In the genomic region with DNA sequence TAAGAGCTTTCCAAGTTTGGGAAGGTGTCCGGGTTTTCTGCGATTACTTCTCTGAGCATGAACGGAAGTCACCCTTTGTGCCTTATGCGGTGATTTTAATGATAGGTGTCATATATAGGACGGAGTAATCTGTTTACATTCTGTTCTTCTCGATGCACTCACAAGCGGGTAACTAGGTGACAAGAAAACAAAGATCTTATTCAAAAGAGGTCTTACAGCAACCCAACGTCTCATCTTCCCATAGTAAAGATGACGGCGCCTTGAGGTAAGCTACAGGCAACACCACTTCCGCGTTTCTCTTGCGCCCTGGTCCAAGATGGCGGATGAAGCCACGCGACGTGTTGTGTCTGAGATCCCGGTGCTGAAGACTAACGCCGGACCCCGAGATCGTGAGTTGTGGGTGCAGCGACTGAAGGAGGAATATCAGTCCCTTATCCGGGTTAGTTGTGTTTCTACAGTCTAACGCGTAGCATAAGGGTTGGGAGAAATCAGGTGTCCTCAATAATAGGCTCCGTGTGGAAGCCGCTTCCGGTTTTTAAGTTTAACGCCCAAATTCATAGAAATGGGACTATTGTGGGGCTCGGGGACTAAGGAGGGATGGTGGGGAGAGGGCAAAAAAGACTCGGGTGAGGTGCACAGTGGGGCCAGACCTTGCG, we compare ENCODE assay signal across 8 cellular contexts. TPM values are rescaled to one million over a fixed set of nuclear protein-coding genes. Genes with fewer than 3 reads are reported as not detected.
DNase-seq lines count a peak whose midpoint lies in the region; ATAC-seq, FAIRE-seq and TF ChIP-seq lines count a peak whose summit lies in the region.

Gene UFC1, plus strand, starts transcription at position 297 of the 656 bp plus-strand sequence. Its CDS starts 20 bp downstream, at position 317.

- peak within 1 kb of the TSS; percentile 92 for H2AFZ ChIP-seq in HepG2 (ENCODE audit: low read length)

- H4K20me1 ChIP-seq in HepG2 (ENCODE audit: insufficient read depth, low read length), result no peaks in the 10 kb centered on the region

- H3K27ac ChIP-seq in HepG2 (ENCODE audit: extremely low read length, insufficient read depth, low read length), result peak within 1 kb of the TSS; percentile 99

- DNase-seq in AML-193 (lab: John Stamatoyannopoulos, UW), result peak; percentile 87 to 90
- peak; percentile 86 for DNase-seq in GM19238 (ENCODE audit: insufficient read length, low spot score)
- DNase-seq in NCI-H748 (lab: John Stamatoyannopoulos, UW; ENCODE audit: unreplicated experiment), result peak; percentile 93
- DNase-seq in activated CD4-positive, alpha-beta T cell treated with anti-CD3 and anti-CD28 coated beads, Interleukin-2, amount 10 ng/mL, durations not matched to agents 7 days and 5 days, result peak; percentile 90
- peak; percentile 86 for DNase-seq in HepG2 (ENCODE audit: low spot score)
- peak; percentile 65 to 66 for DNase-seq in stimulated activated CD4-positive, alpha-beta T cell treated with anti-CD3 and anti-CD28 coated beads, Interleukin-2, amount 100 ng/mL, for 48 hours

- peaks cover 27% of the 10 kb centered on the region for H3K36me3 Mint-ChIP-seq in activated CD4-positive, alpha-beta T cell treated with anti-CD3 and anti-CD28 coated beads, Interleukin-2, amount 10 ng/mL, durations not matched to agents 7 days and 5 days (ENCODE audit: low read depth)
- peaks cover 39% of the 10 kb centered on the region for H3K36me3 Mint-ChIP-seq in dendritic cell treated with granulocyte-macrophage colony-stimulating factor and Interleukin-4, amounts not matched to agents 40 ng/mL and 50 ng/mL, for 4 days (ENCODE audit: low read depth)

- peak within 1 kb of the TSS; percentile 89 for H3K4me2 ChIP-seq in HepG2 (ENCODE audit: low read depth, low read length)

- peak within 1 kb of the TSS; percentile 98 for H3K9ac ChIP-seq in HepG2 (ENCODE audit: insufficient read depth, low read depth, low read length)

- CTCF ChIA-PET in activated CD4-positive, alpha-beta T cell treated with anti-CD3 and anti-CD28 coated beads, Interleukin-2, amount 10 ng/mL, durations not matched to agents 7 days and 5 days (lab: Charles Lee), result interaction anchor here (0.6 to 3.1 kb wide), 5 partner anchors 12 to 36 kb away, joined by 3 to 17 read pairs (median 4); partner anchors contain the start of genes B4GALT3, NIT1, PFDN2 and PPOX
- CTCF ChIA-PET in HepG2 (lab: Yijun Ruan, JAX; ENCODE audit: low intra/inter-chr PET ratio, low total read pairs), result no interaction called here

- peak within 1 kb of the TSS; percentile 100 for H3K27ac Mint-ChIP-seq in activated CD4-positive, alpha-beta T cell treated with anti-CD3 and anti-CD28 coated beads, Interleukin-2, amount 10 ng/mL, durations not matched to agents 7 days and 5 days
- H3K27ac Mint-ChIP-seq in dendritic cell treated with granulocyte-macrophage colony-stimulating factor and Interleukin-4, amounts not matched to agents 40 ng/mL and 50 ng/mL, for 4 days, result peak within 1 kb of the TSS; percentile 99

- no peaks in the 10 kb centered on the region for H3K9me3 ChIP-seq in HepG2 (ENCODE audit: low read length)

- intact Hi-C loops in dendritic cell treated with granulocyte-macrophage colony-stimulating factor and Interleukin-4, amounts not matched to agents 40 ng/mL and 50 ng/mL, for 4 days (cut with micrococcal nuclease), result no loop called here
- intact Hi-C loops in HepG2 (cut with micrococcal nuclease; ENCODE audit: unreplicated experiment), result loop anchor here (2.0 kb wide), 1 partner anchor 21 kb away; the partner anchor contains the start of gene DEDD

- TF ChIP-seq EP300 in HepG2 (IDR thresholded peaks at IDR 0.05; ENCODE audit: low read depth in 2 of 2, low read length in 2 of 2), result no peak
- TF ChIP-seq EP300 in HepG2 (CRISPR knock-in tag; IDR thresholded peaks at IDR 0.05; ENCODE audit: borderline replicate concordance), result no peak

- TF ChIP-seq RAD21 in HepG2 (CRISPR knock-in tag; IDR thresholded peaks at IDR 0.05), result no peak

- H3K27me3 Mint-ChIP-seq in activated CD4-positive, alpha-beta T cell treated with anti-CD3 and anti-CD28 coated beads, Interleukin-2, amount 10 ng/mL, durations not matched to agents 7 days and 5 days, result no peaks in the 10 kb centered on the region
- H3K27me3 Mint-ChIP-seq in dendritic cell treated with granulocyte-macrophage colony-stimulating factor and Interleukin-4, amounts not matched to agents 40 ng/mL and 50 ng/mL, for 4 days, result no peaks in the 10 kb centered on the region

- POLR2A ChIA-PET in activated CD4-positive, alpha-beta T cell treated with anti-CD3 and anti-CD28 coated beads, Interleukin-2, amount 10 ng/mL, durations not matched to agents 7 days and 5 days (lab: Charles Lee), result interaction anchor here (1.0 kb wide), 1 partner anchor 22 kb away, joined by 3 read pairs; no protein-coding TSS in a partner anchor
- POLR2A ChIA-PET in HepG2 (lab: Yijun Ruan, JAX), result interaction anchor here (0.8 to 5.5 kb wide), 10 partner anchors 11 to 160 kb away, joined by 3 to 43 read pairs (median 4); partner anchors contain the start of genes DEDD, F11R, NDUFS2 and NIT1

- peak; percentile 96 for FAIRE-seq in HepG2 (lab: Jason Lieb, UNC)

- BruUV-seq in HepG2 (replicated peaks; lab: Mats Ljungman, UMichigan), result TSS peak; percentile 99

- peaks cover 24% of the 10 kb centered on the region for H3K4me1 ChIP-seq in HepG2 (ENCODE audit: insufficient read depth, low read length)

- in situ Hi-C loops in HepG2 (cut with HindIII; ENCODE audit: extremely low pct_ligation_motif_present, low pct_unique_long_range_greater_than_20kb), result no loop called here

- under 1% methylated on average over 30 of the region's 33 CpGs for WGBS in HepG2 (ENCODE audit: low lambda C conversion rate)

- peak; percentile 77 to 93 for TF ChIP-seq POLR2A in HepG2 (IDR thresholded peaks at IDR 0.05; ENCODE audit: insufficient read depth in 1 of 2, low read depth in 2 of 2, low read length in 2 of 2)

- H3K4me3 Mint-ChIP-seq in activated CD4-positive, alpha-beta T cell treated with anti-CD3 and anti-CD28 coated beads, Interleukin-2, amount 10 ng/mL, durations not matched to agents 7 days and 5 days, result peak within 1 kb of the TSS; percentile 90
- peak within 1 kb of the TSS; percentile 95 for H3K4me3 Mint-ChIP-seq in dendritic cell treated with granulocyte-macrophage colony-stimulating factor and Interleukin-4, amounts not matched to agents 40 ng/mL and 50 ng/mL, for 4 days

- peak; percentile 78 for ATAC-seq in HG03520 (IDR thresholded peaks at IDR 0.05; ENCODE audit: unreplicated experiment)
- peak; percentile 95 for ATAC-seq in HepG2

- peaks cover 2 to 9% of the 10 kb centered on the region in 2 experiments; a peak in 2 of 5 replicates for H3K36me3 ChIP-seq in HepG2 (replicated peaks in 1 of 2; ENCODE audit: control insufficient read depth in 1 of 2, insufficient read depth in 2 of 2, low read length in 2 of 2)

- peaks cover 10% of the 10 kb centered on the region for H3K79me2 ChIP-seq in HepG2 (ENCODE audit: insufficient read depth, low read length)

- peaks cover 34% of the 10 kb centered on the region for H3K4me1 Mint-ChIP-seq in activated CD4-positive, alpha-beta T cell treated with anti-CD3 and anti-CD28 coated beads, Interleukin-2, amount 10 ng/mL, durations not matched to agents 7 days and 5 days
- H3K4me1 Mint-ChIP-seq in dendritic cell treated with granulocyte-macrophage colony-stimulating factor and Interleukin-4, amounts not matched to agents 40 ng/mL and 50 ng/mL, for 4 days (ENCODE audit: low read depth), result peaks cover 18% of the 10 kb centered on the region

- no peaks in the 10 kb centered on the region; a peak in 1 of 5 replicates for H3K27me3 ChIP-seq in HepG2 (ENCODE audit: control insufficient read depth in 1 of 2, insufficient read depth in 2 of 2, low read length in 2 of 2)

- peak within 1 kb of the TSS; percentile 78 to 85 (median 78) for H3K4me3 ChIP-seq in HepG2 (replicated peaks in 1 of 3; ENCODE audit: insufficient read depth in 1 of 3, low read depth in 2 of 3, low read length in 3 of 3)

- H3K9me3 Mint-ChIP-seq in activated CD4-positive, alpha-beta T cell treated with anti-CD3 and anti-CD28 coated beads, Interleukin-2, amount 10 ng/mL, durations not matched to agents 7 days and 5 days, result no peaks in the 10 kb centered on the region
- H3K9me3 Mint-ChIP-seq in dendritic cell treated with granulocyte-macrophage colony-stimulating factor and Interleukin-4, amounts not matched to agents 40 ng/mL and 50 ng/mL, for 4 days, result no peaks in the 10 kb centered on the region

- no peak for TF ChIP-seq CTCF in HepG2 (CRISPR knock-in tag; IDR thresholded peaks at IDR 0.05)

TF ChIP-seq in HepG2, 621 proteins besides CTCF, POLR2A, EP300 and RAD21 (continues in another document):
- no peak for TF ChIP-seq ZNF841 (CRISPR knock-in tag; IDR thresholded peaks at IDR 0.05; ENCODE audit: borderline replicate concordance)
- peak; percentile 77; the same call in 1 of the 2 replicates for TF ChIP-seq ZNF749 (CRISPR knock-in tag; IDR thresholded peaks at IDR 0.05; ENCODE audit: borderline replicate concordance)
- TF ChIP-seq ASH2L (IDR thresholded peaks at IDR 0.05; ENCODE audit: insufficient read length, low read depth, low read length), result peak; percentile 90
- no peak for TF ChIP-seq PLRG1 (conservative IDR thresholded peaks at IDR 0.05)

RNA-seq across cellular contexts. Expression of gene UFC1, which starts in this region (rescaled TPM):
- 100 to 1,000 TPM; 115 to 120 TPM for total RNA-seq in activated CD4-positive, alpha-beta T cell treated with anti-CD3 and anti-CD28 coated beads, Interleukin-2, amount 10 ng/mL, durations not matched to agents 7 days and 5 days
- 72.8 and 96.5 TPM in 2 replicates for total RNA-seq in HepG2 (2016; rRNA removed; fragmentation: Illumina TruSeq; extraction: Trizol)
- total RNA-seq in HepG2 (2016; cell fraction: cytosol; rRNA removed; fragmentation: Illumina TruSeq; extraction: Trizol; ENCODE audit: low read depth), result 44.5 and 47.4 TPM in 2 replicates
- total RNA-seq in HepG2 (2016; cell fraction: insoluble cytoplasmic fraction; rRNA removed; fragmentation: Illumina TruSeq; extraction: Trizol), result 74.8 and 106 TPM in 2 replicates
- total RNA-seq in HepG2 (2016; cell fraction: membrane; rRNA removed; fragmentation: Illumina TruSeq; extraction: Trizol), result 66.5 and 67.4 TPM in 2 replicates
- total RNA-seq in HepG2 (2016; cell fraction: nucleus; rRNA removed; fragmentation: Illumina TruSeq; extraction: Trizol), result 29.7 and 32.7 TPM in 2 replicates
- 70.1 and 85.2 TPM in 2 replicates for polyA plus RNA-seq in HepG2 (2011; rRNA removed)
- 87.7 and 127 TPM in 2 replicates for polyA plus RNA-seq in HepG2 (2011; cell fraction: cytosol; rRNA removed)
- polyA plus RNA-seq in HepG2 (2011; cell fraction: nucleus; rRNA removed), result 26.3 and 26.8 TPM in 2 replicates
- polyA plus RNA-seq in HepG2 (2012), result 77.3 and 83.1 TPM in 2 replicates
- polyA plus RNA-seq in HepG2 (2016; cell fraction: cytosol; fragmentation: Illumina TruSeq; extraction: Trizol; ENCODE audit: low read depth), result 66.3 and 72.4 TPM in 2 replicates
- 153 and 176 TPM in 2 replicates for polyA plus RNA-seq in HepG2 (2016; cell fraction: insoluble cytoplasmic fraction; fragmentation: Illumina TruSeq; extraction: Trizol; ENCODE audit: low read depth)
- polyA plus RNA-seq in HepG2 (2016; cell fraction: membrane; fragmentation: Illumina TruSeq; extraction: Trizol; ENCODE audit: low read depth), result 96.8 and 104 TPM in 2 replicates
- polyA plus RNA-seq in HepG2 (2016; cell fraction: nucleus; fragmentation: Illumina TruSeq; extraction: Trizol; ENCODE audit: insufficient read depth, low read depth), result 70.4 and 72.5 TPM in 2 replicates
- polyA minus RNA-seq in HepG2 (2011; rRNA and poly(A)+ RNA removed; ENCODE audit: low replicate concordance), result 19.4 and 58.8 TPM in 2 replicates
- 24.2 and 29.9 TPM in 2 replicates for polyA minus RNA-seq in HepG2 (2011; cell fraction: cytosol; rRNA and poly(A)+ RNA removed)
- 22.3 and 28.7 TPM in 2 replicates for polyA minus RNA-seq in HepG2 (2011; cell fraction: nucleus; rRNA and poly(A)+ RNA removed)

Comparison
In these comparisons a context has a peak if more than half of its experiments do, and no peak if none do; other contexts are left out.
1. Peak in every context shown above with its lines: DNase-seq, ATAC-seq, H3K4me3 ChIP-seq and H3K27ac ChIP-seq.